Comparison of ENCODE assay signal across 9 cellular contexts in the genomic region with DNA sequence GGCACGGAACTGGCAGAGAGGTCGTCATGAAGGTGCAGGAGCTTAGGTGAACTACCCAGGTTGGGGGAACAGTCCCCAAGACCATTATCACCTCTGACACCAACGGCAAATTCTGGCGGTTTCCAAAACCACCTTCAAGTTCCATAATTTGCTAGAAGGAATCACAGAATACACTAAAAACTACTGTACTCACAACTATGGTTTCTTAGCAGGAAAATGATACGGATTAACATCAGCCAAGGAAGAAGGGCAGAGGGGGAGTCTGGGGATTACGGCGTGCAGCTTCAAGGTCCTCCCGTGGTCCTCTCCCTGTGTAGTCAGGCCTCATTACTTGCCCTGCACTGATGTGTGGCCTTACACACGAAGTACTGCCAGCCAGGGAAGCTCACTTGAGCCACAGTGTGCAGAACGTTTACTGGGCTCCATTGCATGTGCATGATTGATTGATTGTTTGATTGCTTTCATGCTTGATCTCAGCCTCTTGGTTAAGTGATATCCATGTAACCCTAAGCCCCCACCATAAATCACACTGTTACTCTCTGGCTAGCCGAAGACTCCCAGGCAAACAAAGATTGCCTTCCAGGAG. TPM values are rescaled to one million over a fixed set of nuclear protein-coding genes. Genes with fewer than 3 reads are reported as not detected.
DNase-seq lines count a peak whose midpoint lies in the region; ATAC-seq and TF ChIP-seq lines count a peak whose summit lies in the region.
"Had no signal": no experiment of that assay in that cellular context is flagged by ENCODE, and none has a peak within 500 bp of the region (broad histone marks: within the 10 kb centered on the region; RNA-seq: fewer than 3 reads in every experiment).

No MANE protein-coding gene starts in this region.

- H3K36me3 Mint-ChIP-seq in endothelial cell (ENCODE audit: low read depth, unreplicated experiment) = peaks cover 6% of the 10 kb centered on the region

- intact Hi-C loops in Panc1 (cut with micrococcal nuclease; ENCODE audit: unreplicated experiment) = no loop called here

- H3K27me3 ChIP-seq in Panc1 (ENCODE audit: control insufficient read depth, insufficient read depth, low read length) (no peaks in the 10 kb centered on the region), rectal smooth muscle tissue (ENCODE audit: control insufficient read depth, insufficient read depth, low read length) (no peaks in the 10 kb centered on the region)
- H3K27me3 ChIP-seq: cardiac muscle cell had no signal

- no peak overlapping the region for H3K9ac ChIP-seq in rectal smooth muscle tissue (ENCODE audit: low read length)

- TF ChIP-seq CTCF in GM12864 (IDR thresholded peaks at IDR 0.05; ENCODE audit: low read depth, low read length, missing control alignments) (no peak), Panc1 (IDR thresholded peaks at IDR 0.05) (no peak), endothelial cell (IDR thresholded peaks at IDR 0.05; ENCODE audit: unreplicated experiment) (no peak)

- peaks cover 4% of the 10 kb centered on the region for H3K27me3 Mint-ChIP-seq in endothelial cell (ENCODE audit: unreplicated experiment)

- DNase-seq in GM12864 (ENCODE audit: low read depth) = no peak
- DNase-seq in Panc1 (ENCODE audit: low read depth, low spot score) = no peak
- DNase-seq in endothelial cell (ENCODE audit: low spot score) = no peak
- DNase-seq in NCI-H1694 treated with DMSO at 0.1 percent for 48 hours (lab: John Stamatoyannopoulos, UW) = no peak
- no peak for DNase-seq in G401 (ENCODE audit: low spot score)

- H3K4me3 Mint-ChIP-seq in endothelial cell (ENCODE audit: unreplicated experiment) = peak overlapping the region; percentile 81

- POLR2A ChIA-PET in Panc1 (lab: Charles Lee) = no interaction called here

- H3K9me3 ChIP-seq in Panc1 (ENCODE audit: control insufficient read depth, insufficient read depth, low read depth, low read length) = no peaks in the 10 kb centered on the region

- H3K36me3 ChIP-seq in Panc1 (ENCODE audit: control insufficient read depth, insufficient read depth, low read length) (no peaks in the 10 kb centered on the region), rectal smooth muscle tissue (ENCODE audit: control insufficient read depth, insufficient read depth, low read length) (no peaks in the 10 kb centered on the region)
- H3K36me3 ChIP-seq: cardiac muscle cell had no signal

- peak overlapping the region; percentile 48; the same call in 1 of the 2 replicates for H3K4me3 ChIP-seq in GM12864 (ENCODE audit: low read depth, low read length)
- peak overlapping the region; percentile 49 to 75 for H3K4me3 ChIP-seq in Panc1 (ENCODE audit: low read depth in 2 of 2, low read length in 2 of 2)
- H3K4me3 ChIP-seq in rectal smooth muscle tissue (ENCODE audit: low read length) = peak overlapping the region; percentile 50

- CTCF ChIA-PET in Panc1 (lab: Charles Lee) = no interaction called here

- no peaks in the 10 kb centered on the region for H3K9me3 Mint-ChIP-seq in endothelial cell (ENCODE audit: unreplicated experiment)

- no TSS peak for BruUV-seq in Panc1 (replicated peaks; lab: Mats Ljungman, UMichigan)

- no peak overlapping the region for H3K27ac Mint-ChIP-seq in endothelial cell (ENCODE audit: unreplicated experiment)

- H3K27ac ChIP-seq in Panc1 (ENCODE audit: low read length) (peak overlapping the region; percentile 76), rectal smooth muscle tissue (ENCODE audit: low read depth, low read length) (no peak overlapping the region)
- H3K27ac ChIP-seq: cardiac muscle cell had no signal

- H3K4me1 ChIP-seq in Panc1 (ENCODE audit: control insufficient read depth, insufficient read depth, low read length) = peaks cover 13% of the 10 kb centered on the region
- peaks cover 4% of the 10 kb centered on the region for H3K4me1 ChIP-seq in rectal smooth muscle tissue (ENCODE audit: control insufficient read depth, insufficient read depth, low read length)

- in situ Hi-C loops in Panc1 (cut with HindIII; ENCODE audit: low pct_unique_long_range_greater_than_20kb, low sequenced_read_pairs) (no loop called here), G401 (cut with HindIII; ENCODE audit: low sequenced_read_pairs) (no loop called here)

- peaks cover 6% of the 10 kb centered on the region for H3K4me1 Mint-ChIP-seq in endothelial cell (ENCODE audit: unreplicated experiment)

- no peak for ATAC-seq in Panc1
- no peak for ATAC-seq in GM19035 (IDR thresholded peaks at IDR 0.05; ENCODE audit: unreplicated experiment)
- no peak for ATAC-seq in HG03135 (IDR thresholded peaks at IDR 0.05; ENCODE audit: unreplicated experiment)

RNA-seq across cellular contexts. Expression of gene STX2, which starts 0.8 kb away (rescaled TPM):
- total RNA-seq in Panc1 (2021; ENCODE audit: unreplicated experiment) (34.0 TPM), endothelial cell (ENCODE audit: unreplicated experiment) (17.4 TPM)
- 21.7 TPM for polyA plus RNA-seq in Panc1 (2012; ENCODE audit: insufficient read length)
- total RNA-seq in G401 (2014; rRNA removed; shearing (Covaris generic)) = 29.1 and 48.7 TPM in 2 replicates

RNA-seq across cellular contexts. Expression of gene RAN, which starts 32.0 kb away (rescaled TPM):
- total RNA-seq in Panc1 (2021; ENCODE audit: unreplicated experiment) = 1,193 TPM
- 933 TPM for polyA plus RNA-seq in Panc1 (2012; ENCODE audit: insufficient read length)
- 685 TPM for total RNA-seq in endothelial cell (ENCODE audit: unreplicated experiment)
- 1,063 and 1,122 TPM in 2 replicates for total RNA-seq in G401 (2014; rRNA removed; shearing (Covaris generic))
